Comparison of ENCODE assay signal across 8 cellular contexts in the genomic region with DNA sequence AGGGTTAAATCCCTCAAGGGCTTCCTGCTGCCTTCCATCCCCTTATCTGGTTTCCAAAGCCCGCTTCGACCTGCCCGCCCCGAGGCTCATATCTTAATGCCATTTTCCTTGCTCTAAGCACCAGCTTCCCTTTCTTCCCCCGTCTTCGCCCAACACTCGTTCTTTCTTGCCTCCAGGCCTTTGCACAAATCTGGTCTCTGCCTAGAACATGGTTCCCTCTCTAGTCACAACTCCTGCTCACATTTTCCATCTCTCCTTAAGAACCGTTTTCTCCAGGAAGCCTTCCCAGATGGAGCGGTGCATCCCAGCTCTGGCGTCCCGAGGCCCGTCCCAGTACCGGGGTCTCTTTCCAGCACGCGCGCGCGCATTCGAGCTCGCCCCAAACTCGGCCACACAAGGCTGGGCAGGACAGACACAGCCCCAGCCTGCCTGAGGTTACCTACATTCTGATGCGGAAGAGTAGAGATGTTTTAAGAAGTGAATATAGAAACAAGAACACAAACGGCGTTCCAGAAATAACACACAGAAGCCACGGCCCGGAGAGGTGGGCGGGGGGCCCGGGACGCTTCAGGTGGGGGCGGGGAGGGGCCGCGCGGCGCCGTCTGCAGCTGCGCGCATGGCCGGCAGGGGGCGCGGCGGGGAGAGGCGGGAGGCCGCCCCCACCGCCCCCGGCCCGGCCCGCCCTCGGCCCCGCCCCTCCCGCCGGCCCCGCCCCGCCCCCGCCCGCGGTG. TPM values are rescaled to one million over a fixed set of nuclear protein-coding genes. Genes with fewer than 3 reads are reported as not detected.
DNase-seq lines count a peak whose midpoint lies in the region; ATAC-seq, FAIRE-seq and TF ChIP-seq lines count a peak whose summit lies in the region.

A gene with protein sequence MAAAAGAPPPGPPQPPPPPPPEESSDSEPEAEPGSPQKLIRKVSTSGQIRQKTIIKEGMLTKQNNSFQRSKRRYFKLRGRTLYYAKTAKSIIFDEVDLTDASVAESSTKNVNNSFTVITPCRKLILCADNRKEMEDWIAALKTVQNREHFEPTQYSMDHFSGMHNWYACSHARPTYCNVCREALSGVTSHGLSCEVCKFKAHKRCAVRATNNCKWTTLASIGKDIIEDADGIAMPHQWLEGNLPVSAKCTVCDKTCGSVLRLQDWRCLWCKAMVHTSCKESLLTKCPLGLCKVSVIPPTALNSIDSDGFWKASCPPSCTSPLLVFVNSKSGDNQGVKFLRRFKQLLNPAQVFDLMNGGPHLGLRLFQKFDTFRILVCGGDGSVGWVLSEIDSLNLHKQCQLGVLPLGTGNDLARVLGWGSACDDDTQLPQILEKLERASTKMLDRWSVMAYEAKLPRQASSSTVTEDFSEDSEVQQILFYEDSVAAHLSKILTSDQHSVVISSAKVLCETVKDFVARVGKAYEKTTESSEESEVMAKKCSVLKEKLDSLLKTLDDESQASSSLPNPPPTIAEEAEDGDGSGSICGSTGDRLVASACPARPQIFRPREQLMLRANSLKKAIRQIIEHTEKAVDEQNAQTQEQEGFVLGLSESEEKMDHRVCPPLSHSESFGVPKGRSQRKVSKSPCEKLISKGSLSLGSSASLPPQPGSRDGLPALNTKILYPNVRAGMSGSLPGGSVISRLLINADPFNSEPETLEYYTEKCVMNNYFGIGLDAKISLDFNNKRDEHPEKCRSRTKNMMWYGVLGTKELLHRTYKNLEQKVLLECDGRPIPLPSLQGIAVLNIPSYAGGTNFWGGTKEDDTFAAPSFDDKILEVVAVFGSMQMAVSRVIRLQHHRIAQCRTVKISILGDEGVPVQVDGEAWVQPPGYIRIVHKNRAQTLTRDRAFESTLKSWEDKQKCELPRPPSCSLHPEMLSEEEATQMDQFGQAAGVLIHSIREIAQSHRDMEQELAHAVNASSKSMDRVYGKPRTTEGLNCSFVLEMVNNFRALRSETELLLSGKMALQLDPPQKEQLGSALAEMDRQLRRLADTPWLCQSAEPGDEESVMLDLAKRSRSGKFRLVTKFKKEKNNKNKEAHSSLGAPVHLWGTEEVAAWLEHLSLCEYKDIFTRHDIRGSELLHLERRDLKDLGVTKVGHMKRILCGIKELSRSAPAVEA (plus strand): TSS at position 726 of the 731 bp plus-strand sequence. CDS start 25 bp downstream, outside the sequence.

- no peaks in the 10 kb centered on the region for H3K27me3 ChIP-seq in foreskin keratinocyte
- H3K27me3 ChIP-seq in neutrophil: no peaks in the 10 kb centered on the region
- no peaks in the 10 kb centered on the region for H3K27me3 ChIP-seq in suprapubic skin

- ATAC-seq in HG03558 (IDR thresholded peaks at IDR 0.05; ENCODE audit: extremely low read depth, unreplicated experiment) (peak; percentile 17), foreskin keratinocyte (peak; percentile 47)

- TF ChIP-seq CTCF in foreskin keratinocyte (conservative IDR thresholded peaks at IDR 0.05) (peak; percentile 17), neutrophil (IDR thresholded peaks at IDR 0.05) (peak; percentile 93), suprapubic skin (IDR thresholded peaks at IDR 0.05) (peak in 1 of 2 donors; percentile 75)

- peak within 1 kb of the TSS; percentile 88 to 94 for H3K4me3 ChIP-seq in neutrophil (ENCODE audit: low read depth in 1 of 2, low read length in 1 of 2)
- peak within 1 kb of the TSS; percentile 50 for H3K4me3 ChIP-seq in suprapubic skin

- no peak for TF ChIP-seq POLR2A in suprapubic skin (IDR thresholded peaks at IDR 0.05)

- H3K9me3 ChIP-seq in neutrophil: no peaks in the 10 kb centered on the region
- no peaks in the 10 kb centered on the region for H3K9me3 ChIP-seq in suprapubic skin

- 3% methylated on average over 34 of the region's 56 CpGs for WGBS in suprapubic skin

- no peaks in the 10 kb centered on the region for H3K36me3 ChIP-seq in neutrophil
- no peaks in the 10 kb centered on the region for H3K36me3 ChIP-seq in suprapubic skin

- FAIRE-seq in GM19239 (lab: Jason Lieb, UNC) (peak; percentile 90), RCC 7860 (lab: Jason Lieb, UNC) (no peak)

- no peak for TF ChIP-seq EP300 in suprapubic skin (IDR thresholded peaks at IDR 0.05)

- H3K27ac ChIP-seq in foreskin keratinocyte: no peak within 1 kb of the TSS
- peak within 1 kb of the TSS; percentile 88 for H3K27ac ChIP-seq in neutrophil
- no peak within 1 kb of the TSS for H3K27ac ChIP-seq in suprapubic skin

- peaks cover 20% of the 10 kb centered on the region for H3K4me1 ChIP-seq in foreskin keratinocyte
- peaks cover 73 to 78% of the 10 kb centered on the region in 2 experiments for H3K4me1 ChIP-seq in neutrophil (ENCODE audit: control insufficient read depth in 1 of 2, insufficient read depth in 1 of 2, low read depth in 1 of 2, low read length in 1 of 2)
- peaks cover 35% of the 10 kb centered on the region for H3K4me1 ChIP-seq in suprapubic skin

- peak; percentile 82 for DNase-seq in CD1c-positive myeloid dendritic cell (ENCODE audit: extremely low spot score)
- DNase-seq in GM19239 (ENCODE audit: insufficient read length, low spot score): peak; percentile 86
- DNase-seq in RCC 7860 (ENCODE audit: low spot score): peak; percentile 17
- peak; percentile 69 for DNase-seq in activated effector memory CD4-positive, alpha-beta T cell treated with Interleukin-2 at 50 U/mL for 16 hours
- DNase-seq in foreskin keratinocyte: peak in 1 of 2 donors; percentile 40
- DNase-seq in suprapubic skin (ENCODE audit: low spot score in 2 of 2): no peak

RNA-seq across cellular contexts. Expression of the gene that starts here (rescaled TPM):
- total RNA-seq in foreskin keratinocyte: 7.5 TPM in 2 replicates
- 2.6 and 2.8 TPM in 2 replicates for polyA plus RNA-seq in foreskin keratinocyte
- 10 to 100 TPM in 2 of 4 donors, 1 to 10 TPM in 2; 7.0 to 55.4 (median 10.9) TPM for total RNA-seq in suprapubic skin

Comparison
In these comparisons a context has a peak if more than half of its experiments do, and no peak if none do; other contexts are left out.
1. DNase-seq: peak in CD1c-positive myeloid dendritic cell (single experiment), GM19239 (single experiment), RCC 7860 (single experiment) and activated effector memory CD4-positive, alpha-beta T cell treated with Interleukin-2 at 50 U/mL for 16 hours (single experiment); none in suprapubic skin (0 of 2).